Comparison of ENCODE assay signal across 21 cellular contexts in the genomic region with DNA sequence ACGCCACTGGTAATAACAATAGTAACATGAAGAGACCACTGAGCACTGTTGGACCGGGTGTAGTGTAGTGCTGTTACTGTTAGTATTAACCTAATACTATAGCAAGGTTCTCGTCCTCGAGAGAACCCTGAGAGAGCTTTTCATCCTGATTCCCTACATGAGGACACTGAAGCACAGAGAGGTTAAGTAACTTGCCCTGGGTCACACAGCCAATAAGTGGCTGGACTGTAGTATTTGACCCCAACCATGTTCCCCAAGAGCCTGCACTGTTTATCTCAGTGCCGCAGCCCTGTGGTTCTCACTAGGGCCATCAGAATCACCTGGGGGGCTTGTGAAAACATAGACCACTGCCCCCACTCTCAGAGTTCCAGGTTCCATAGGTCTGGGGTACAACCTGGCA. TPM values are rescaled to one million over a fixed set of nuclear protein-coding genes. Genes with fewer than 3 reads are reported as not detected.
DNase-seq lines count a peak whose midpoint lies in the region; ATAC-seq, FAIRE-seq and TF ChIP-seq lines count a peak whose summit lies in the region.
"Had no signal": no experiment of that assay in that cellular context is flagged by ENCODE, and none has a peak within 500 bp of the region (broad histone marks: within the 10 kb centered on the region; RNA-seq: fewer than 3 reads in every experiment).

No MANE protein-coding gene starts in this region.

- no TSS peak for BruUV-seq in HepG2 (replicated peaks; lab: Mats Ljungman, UMichigan)
- no TSS peak for BruUV-seq in K562 (replicated peaks; lab: Mats Ljungman, UMichigan)

- CTCF ChIA-PET in HepG2 (lab: Yijun Ruan, JAX; ENCODE audit: low intra/inter-chr PET ratio, low total read pairs), result no interaction called here
- CTCF ChIA-PET in K562 (lab: Yijun Ruan, JAX; ENCODE audit: low intra/inter-chr PET ratio), result no interaction called here

- H3K4me2 ChIP-seq in HepG2 (ENCODE audit: low read depth, low read length) (no peak overlapping the region), K562 (ENCODE audit: insufficient read depth, low read length) (no peak overlapping the region)
- H3K4me2 ChIP-seq: A549; BLaER1 treated with 17β-estradiol and CSF1 and Interleukin-3, amounts not matched to agents 10 nM and 100 nM had no signal

- H3K27me3 ChIP-seq in HepG2 (ENCODE audit: control insufficient read depth in 1 of 2, insufficient read depth in 2 of 2, low read length in 2 of 2), result no peaks in the 10 kb centered on the region
- H3K27me3 ChIP-seq in right lobe of liver, result no peaks in the 10 kb centered on the region
- no peaks in the 10 kb centered on the region for H3K27me3 ChIP-seq in K562 (ENCODE audit: control insufficient read depth in 2 of 2, insufficient read depth in 2 of 2, low read length in 2 of 2)
- no peaks in the 10 kb centered on the region for H3K27me3 ChIP-seq in aorta (ENCODE audit: control insufficient read depth in 1 of 2, insufficient read depth in 2 of 2, low read length in 1 of 2)

- H3K4me3 ChIP-seq in HepG2 (replicated peaks in 1 of 3; ENCODE audit: insufficient read depth in 1 of 3, low read depth in 2 of 3, low read length in 3 of 3) (no peak overlapping the region), right lobe of liver (no peak overlapping the region), K562 (no peak overlapping the region), aorta (ENCODE audit: low read length in 2 of 2) (no peak overlapping the region)
- H3K4me3 ChIP-seq: A549; BLaER1 treated with 17β-estradiol and CSF1 and Interleukin-3, amounts not matched to agents 10 nM and 100 nM; GM12878 had no signal

- H3K27ac ChIP-seq in HepG2 (ENCODE audit: extremely low read length, insufficient read depth, low read length), result no peak overlapping the region
- no peak overlapping the region for H3K27ac ChIP-seq in right lobe of liver
- no peak overlapping the region for H3K27ac ChIP-seq in K562 (ENCODE audit: extremely low read depth, low read depth, low read length)
- H3K27ac ChIP-seq in aorta (ENCODE audit: low read depth in 1 of 2, low read length in 2 of 2), result no peak overlapping the region
- H3K27ac ChIP-seq: 22Rv1; A549; BLaER1 treated with 17β-estradiol and CSF1 and Interleukin-3, amounts not matched to agents 10 nM and 100 nM; C4-2B had no signal

- ATAC-seq in HepG2 (no peak), right lobe of liver (no peak), K562 (no peak), aorta (ENCODE audit: low FRiP score) (no peak)
- ATAC-seq: A549; CD8-positive, alpha-beta T cell; GM12878 had no signal

- TF ChIP-seq EP300 in HepG2 (IDR thresholded peaks at IDR 0.05; ENCODE audit: low read depth in 2 of 2, low read length in 2 of 2) (no peak), HepG2 (CRISPR knock-in tag; IDR thresholded peaks at IDR 0.05; ENCODE audit: borderline replicate concordance) (no peak), K562 (IDR thresholded peaks at IDR 0.05; ENCODE audit: low read length) (no peak)

- 100% methylated on average over 4 of the region's 5 CpGs for WGBS in HepG2 (ENCODE audit: low lambda C conversion rate)
- WGBS in right lobe of liver (ENCODE audit: insufficient coverage, low coverage, low lambda C conversion rate, missing lambda C conversion rate), result 86% methylated on average over 5 of the region's 5 CpGs
- 0% methylated on average over 5 of the region's 5 CpGs for WGBS in K562 (ENCODE audit: insufficient coverage, low coverage, missing lambda C conversion rate)
- WGBS in aorta, 2 donors, result 78 to 95% methylated on average over 5 of the region's 5 CpGs

- DNase-seq in HepG2 (ENCODE audit: low spot score) (no peak), right lobe of liver (no peak), K562 (ENCODE audit: extremely low read depth in 1 of 4, low spot score in 3 of 4) (no peak), aorta (no peak), activated T-cell treated with anti-CD3 and anti-CD28 coated beads for 4 hours (no peak)
- DNase-seq: AML-193; CD4-positive, alpha-beta T cell; CD8-positive, alpha-beta T cell; DMS 273 treated with DMSO at 0.1 percent for 48 hours; DMS153; DMS53; DMS79; DND-41; EL; GDM1 had no signal

- POLR2A ChIA-PET in HepG2 (lab: Yijun Ruan, JAX) (no interaction called here), K562 (lab: Yijun Ruan, JAX) (no interaction called here)

- H3K36me3 ChIP-seq in HepG2 (replicated peaks in 1 of 2; ENCODE audit: control insufficient read depth in 1 of 2, insufficient read depth in 2 of 2, low read length in 2 of 2) (peaks cover 4 to 30% of the 10 kb centered on the region in 2 experiments), right lobe of liver (peaks cover 0 to 5% (median 2%) of the 10 kb centered on the region in 4 donors), K562 (ENCODE audit: control insufficient read depth, insufficient read depth, low read length) (no peaks in the 10 kb centered on the region), aorta (ENCODE audit: control insufficient read depth in 1 of 2, insufficient read depth in 2 of 2, low read length in 1 of 2) (peaks cover 0 to 1% of the 10 kb centered on the region in 2 donors)
- H3K36me3 ChIP-seq: BLaER1 treated with 17β-estradiol and CSF1 and Interleukin-3, amounts not matched to agents 10 nM and 100 nM had no signal

- H2AFZ ChIP-seq in HepG2 (ENCODE audit: low read length) (no peak overlapping the region), K562 (ENCODE audit: low read depth, low read length) (no peak overlapping the region)

- H4K20me1 ChIP-seq in HepG2 (ENCODE audit: insufficient read depth, low read length) (no peaks in the 10 kb centered on the region), K562 (replicated peaks; ENCODE audit: control insufficient read depth, insufficient read depth, low read length) (no peaks in the 10 kb centered on the region)

- no peaks in the 10 kb centered on the region for H3K9me1 ChIP-seq in K562 (ENCODE audit: control insufficient read depth, insufficient read depth, low read length)

- TF ChIP-seq RAD21 in HepG2 (CRISPR knock-in tag; IDR thresholded peaks at IDR 0.05), result no peak
- TF ChIP-seq RAD21 in K562 (CRISPR knock-in tag; conservative IDR thresholded peaks at IDR 0.05 in 1 of 2, IDR thresholded peaks at IDR 0.05 in 1 of 2), result no peak

- no peak for TF ChIP-seq POLR2A in HepG2 (IDR thresholded peaks at IDR 0.05; ENCODE audit: insufficient read depth in 1 of 2, low read depth in 2 of 2, low read length in 2 of 2)
- TF ChIP-seq POLR2A in right lobe of liver (IDR thresholded peaks at IDR 0.05), result no peak
- TF ChIP-seq POLR2A in K562 (conservative IDR thresholded peaks at IDR 0.05), result no peak

- H3K4me1 ChIP-seq in HepG2 (ENCODE audit: insufficient read depth, low read length) (peaks cover 65% of the 10 kb centered on the region), right lobe of liver (peaks cover 0 to 23% (median 0%) of the 10 kb centered on the region in 4 donors), K562 (replicated peaks in 1 of 2; ENCODE audit: control insufficient read depth in 2 of 2, insufficient read depth in 2 of 2, low read length in 2 of 2) (no peaks in the 10 kb centered on the region), aorta (ENCODE audit: control insufficient read depth in 1 of 2, insufficient read depth in 2 of 2, low read length in 2 of 2) (no peaks in the 10 kb centered on the region)
- H3K4me1 ChIP-seq: BLaER1 treated with 17β-estradiol and CSF1 and Interleukin-3, amounts not matched to agents 10 nM and 100 nM had no signal

- intact Hi-C loops in HepG2 (cut with micrococcal nuclease; ENCODE audit: unreplicated experiment) (loop anchor here (5.0 kb wide), 1 partner anchor 1240 kb away; no protein-coding TSS in a partner anchor), right lobe of liver (cut with DNase I) (no loop called here), K562 (cut with micrococcal nuclease) (loop anchor here (5.0 kb wide), 2 partner anchors 630 to 1590 kb away; no protein-coding TSS in a partner anchor), aorta (cut with DNase I) (no loop called here)

- H3K9me3 ChIP-seq in HepG2 (ENCODE audit: low read length) (no peaks in the 10 kb centered on the region), right lobe of liver (no peaks in the 10 kb centered on the region), K562 (replicated peaks; ENCODE audit: control insufficient read depth, insufficient read depth, low read depth, low read length) (no peaks in the 10 kb centered on the region), aorta (ENCODE audit: control insufficient read depth, low read length) (no peaks in the 10 kb centered on the region)
- H3K9me3 ChIP-seq: A549; BLaER1 treated with 17β-estradiol and CSF1 and Interleukin-3, amounts not matched to agents 10 nM and 100 nM had no signal

- H3K9ac ChIP-seq in HepG2 (ENCODE audit: insufficient read depth, low read depth, low read length) (no peak overlapping the region), K562 (ENCODE audit: insufficient read depth in 1 of 2, low read depth in 2 of 2, low read length in 2 of 2) (no peak overlapping the region)
- H3K9ac ChIP-seq: BLaER1 treated with 17β-estradiol and CSF1 and Interleukin-3, amounts not matched to agents 10 nM and 100 nM had no signal

- peaks cover 73% of the 10 kb centered on the region for H3K79me2 ChIP-seq in HepG2 (ENCODE audit: insufficient read depth, low read length)
- no peaks in the 10 kb centered on the region for H3K79me2 ChIP-seq in K562 (ENCODE audit: control insufficient read depth, insufficient read depth, low read length)

- FAIRE-seq in HepG2 (lab: Jason Lieb, UNC) (no peak), K562 (lab: Jason Lieb, UNC) (no peak)
- FAIRE-seq: A549, GM12878, GM12892 had no signal

- in situ Hi-C loops in HepG2 (cut with HindIII; ENCODE audit: extremely low pct_ligation_motif_present, low pct_unique_long_range_greater_than_20kb), result no loop called here
- in situ Hi-C loops in K562 (cut with MboI), result no loop called here

- no peak for TF ChIP-seq CTCF in HepG2 (CRISPR knock-in tag; IDR thresholded peaks at IDR 0.05)
- TF ChIP-seq CTCF in right lobe of liver (IDR thresholded peaks at IDR 0.05), result no peak
- TF ChIP-seq CTCF in K562 (IDR thresholded peaks at IDR 0.05 in 2 of 3, conservative IDR thresholded peaks at IDR 0.05 in 1 of 3; ENCODE audit: insufficient read depth in 2 of 3, low read depth in 1 of 3, low read length in 3 of 3), result no peak

RNA-seq across cellular contexts. Expression of a gene that starts 10.4 kb away (rescaled TPM):
- total RNA-seq in HepG2 (2016; rRNA removed; fragmentation: Illumina TruSeq; extraction: Trizol) (24.2 and 29.0 TPM in 2 replicates), right lobe of liver (10 to 100 TPM in 5 of 6 experiments, 1 to 10 TPM in 1; 7.0 to 15.2 (median 13.8) TPM), K562 (2014; rRNA removed) (not detected in 2 replicates), K562 (2014; rRNA removed; fragmentation: Illumina TruSeq; extraction: Trizol) (not detected in 2 replicates), K562 (2015; rRNA removed; fragmentation: Illumina TruSeq; extraction: Trizol) (0.04 TPM in 1 of 2 replicates, not detected in the other), K562 (2021) (0.07 TPM in 1 of 2 replicates, not detected in the other), aorta (10 to 100 TPM; 13.0 to 16.0 TPM)
- total RNA-seq in HepG2 (2016; cell fraction: cytosol; rRNA removed; fragmentation: Illumina TruSeq; extraction: Trizol; ENCODE audit: low read depth), result 3.4 and 3.6 TPM in 2 replicates
- 25.6 and 30.1 TPM in 2 replicates for total RNA-seq in HepG2 (2016; cell fraction: insoluble cytoplasmic fraction; rRNA removed; fragmentation: Illumina TruSeq; extraction: Trizol)
- 15.1 and 16.1 TPM in 2 replicates for total RNA-seq in HepG2 (2016; cell fraction: membrane; rRNA removed; fragmentation: Illumina TruSeq; extraction: Trizol)
- 46.3 and 51.2 TPM in 2 replicates for total RNA-seq in HepG2 (2016; cell fraction: nucleus; rRNA removed; fragmentation: Illumina TruSeq; extraction: Trizol)
- polyA plus RNA-seq in HepG2 (2011; rRNA removed) (98.2 and 129 TPM in 2 replicates), K562 (2011; rRNA removed) (not detected in 2 replicates), K562 (2014; fragmentation: Illumina TruSeq; extraction: Trizol) (0.01 TPM in 1 of 2 replicates, not detected in the other), K562 (2014; fragmentation: Nextera tagmentation; extraction: Ambion mirVana) (under 1 TPM in 1 of 2 experiments, not detected in 1; 0.04 TPM), K562 (2014; rRNA removed) (not detected in 2 replicates), aorta (10 to 100 TPM in 1 of 2 donors, 1 to 10 TPM in 1; 5.3 to 14.1 TPM)
- 52.1 and 54.9 TPM in 2 replicates for polyA plus RNA-seq in HepG2 (2011; cell fraction: cytosol; rRNA removed)
- polyA plus RNA-seq in HepG2 (2011; cell fraction: nucleus; rRNA removed), result 132 and 134 TPM in 2 replicates
- 50.7 and 55.4 TPM in 2 replicates for polyA plus RNA-seq in HepG2 (2012)
- 2.7 and 4.0 TPM in 2 replicates for polyA plus RNA-seq in HepG2 (2016; cell fraction: cytosol; fragmentation: Illumina TruSeq; extraction: Trizol; ENCODE audit: low read depth)
- polyA plus RNA-seq in HepG2 (2016; cell fraction: insoluble cytoplasmic fraction; fragmentation: Illumina TruSeq; extraction: Trizol; ENCODE audit: low read depth), result 41.9 and 45.6 TPM in 2 replicates
- polyA plus RNA-seq in HepG2 (2016; cell fraction: membrane; fragmentation: Illumina TruSeq; extraction: Trizol; ENCODE audit: low read depth), result 14.3 and 15.0 TPM in 2 replicates
- 122 and 131 TPM in 2 replicates for polyA plus RNA-seq in HepG2 (2016; cell fraction: nucleus; fragmentation: Illumina TruSeq; extraction: Trizol; ENCODE audit: insufficient read depth, low read depth)
- polyA minus RNA-seq in HepG2 (2011; rRNA and poly(A)+ RNA removed; ENCODE audit: low replicate concordance), result 29.6 and 74.2 TPM in 2 replicates
- polyA minus RNA-seq in HepG2 (2011; cell fraction: cytosol; rRNA and poly(A)+ RNA removed), result 26.4 and 26.5 TPM in 2 replicates
- 77.5 and 82.1 TPM in 2 replicates for polyA minus RNA-seq in HepG2 (2011; cell fraction: nucleus; rRNA and poly(A)+ RNA removed)
- not detected in 2 replicates for total RNA-seq in K562 (2011; cell fraction: chromatin; rRNA removed; ENCODE audit: low replicate concordance)
- not detected in 2 replicates for total RNA-seq in K562 (2011; cell fraction: nucleolus; rRNA removed)
- total RNA-seq in K562 (2011; cell fraction: nucleoplasm; rRNA removed), result not detected in 2 replicates
- polyA plus RNA-seq in K562 (2011; cell fraction: cytosol; rRNA removed), result not detected in 2 replicates
- polyA plus RNA-seq in K562 (2011; cell fraction: nucleus; rRNA removed), result not detected in 2 replicates
- not detected in 2 replicates for polyA plus RNA-seq in K562 (2012)
- polyA minus RNA-seq in K562 (2011; rRNA and poly(A)+ RNA removed), result not detected in 2 replicates
- polyA minus RNA-seq in K562 (2011; cell fraction: cytosol; rRNA and poly(A)+ RNA removed), result 0.46 TPM in 1 of 2 replicates, not detected in the other
- polyA minus RNA-seq in K562 (2011; cell fraction: nucleus; rRNA and poly(A)+ RNA removed), result not detected in 2 replicates

Comparison
In these comparisons a context has a peak if more than half of its experiments do, and no peak if none do; other contexts are left out.
1. intact Hi-C loops: an anchor here in HepG2 (5.0 kb wide) and K562 (5.0 kb wide); none called in right lobe of liver and aorta.
2. RNA of a gene that starts 10.4 kb away (total RNA-seq): 3.4 to 51.2 TPM in HepG2, 13.0 to 16.0 TPM in aorta and 7.0 to 15.2 TPM in right lobe of liver; 0.04 to 0.07 TPM in K562; every median in the first group is over 4 times any median in the second.